ENCODE assay signal across 15 cellular contexts in genomic region chr4:5954056-5954760, GRCh38.
"Had no signal": no experiment of that assay in that cellular context is flagged by ENCODE, and none has a peak within 500 bp of the region (broad histone marks: within the 10 kb centered on the region; RNA-seq: fewer than 3 reads in every experiment).

No MANE protein-coding gene starts in this region.

- H3K9me3 Mint-ChIP-seq: activated B cell treated with CpG ODN at 0.5 μM for 24 hours; activated CD8-positive, alpha-beta T cell treated with anti-CD3 and anti-CD28 coated beads for 36 hours; activated naive CD4-positive, alpha-beta T cell treated with anti-CD3 and anti-CD28 coated beads, Interleukin-2, amount 50 U/mL, for 72 hours; activated T-cell treated with anti-CD3 and anti-CD28 coated beads, Interleukin-2, amount 50 U/mL, for 4 hours; natural killer cell treated with Interleukin-12 subunit alpha and Interleukin-12 subunit beta and Interleukin-15 and Interleukin-18, amount 100 ng/mL, for 72 hours; stimulated activated naive B cell treated with anti-CD40 and anti-IgM and Interleukin-4, amounts not matched to agents 10 μg/mL and 1 μg/mL and 100 μg/mL, for 72 hours had no signal

- H3K27ac Mint-ChIP-seq: activated B cell treated with CpG ODN at 0.5 μM for 24 hours; activated CD8-positive, alpha-beta T cell treated with anti-CD3 and anti-CD28 coated beads for 36 hours; activated naive CD4-positive, alpha-beta T cell treated with anti-CD3 and anti-CD28 coated beads, Interleukin-2, amount 50 U/mL, for 72 hours; memory B cell; natural killer cell treated with Interleukin-12 subunit alpha and Interleukin-12 subunit beta and Interleukin-15 and Interleukin-18, amount 100 ng/mL, for 72 hours; stimulated activated naive B cell treated with anti-CD40 and anti-IgM and Interleukin-4, amounts not matched to agents 10 μg/mL and 1 μg/mL and 100 μg/mL, for 72 hours had no signal

- H3K36me3 Mint-ChIP-seq: activated naive CD4-positive, alpha-beta T cell treated with anti-CD3 and anti-CD28 coated beads, Interleukin-2, amount 50 U/mL, for 72 hours; memory B cell; natural killer cell treated with Interleukin-12 subunit alpha and Interleukin-12 subunit beta and Interleukin-15 and Interleukin-18, amount 100 ng/mL, for 72 hours; stimulated activated naive B cell treated with anti-CD40 and anti-IgM and Interleukin-4, amounts not matched to agents 10 μg/mL and 1 μg/mL and 100 μg/mL, for 72 hours had no signal

- H3K36me3 ChIP-seq: esophagus squamous epithelium, left ventricle myocardium inferior, thyroid gland had no signal

- H3K4me3 ChIP-seq: esophagus squamous epithelium, left ventricle myocardium inferior, thyroid gland had no signal

- H3K27me3 ChIP-seq: thyroid gland had no signal

- ATAC-seq: activated CD8-positive, alpha-beta T cell treated with anti-CD3 and anti-CD28 coated beads for 36 hours; activated naive CD4-positive, alpha-beta T cell treated with anti-CD3 and anti-CD28 coated beads, Interleukin-2, amount 50 U/mL, for 72 hours; activated T-cell treated with anti-CD3 and anti-CD28 coated beads, Interleukin-2, amount 50 U/mL, for 4 hours; stimulated activated naive B cell treated with anti-CD40 and anti-IgM and Interleukin-4, amounts not matched to agents 10 μg/mL and 1 μg/mL and 100 μg/mL, for 72 hours had no signal

- H3K27ac ChIP-seq: esophagus squamous epithelium, left ventricle myocardium inferior, thyroid gland had no signal

- H3K4me3 Mint-ChIP-seq: activated B cell treated with CpG ODN at 0.5 μM for 24 hours; activated CD8-positive, alpha-beta T cell treated with anti-CD3 and anti-CD28 coated beads for 36 hours; activated T-cell treated with anti-CD3 and anti-CD28 coated beads, Interleukin-2, amount 50 U/mL, for 4 hours; memory B cell; natural killer cell treated with Interleukin-12 subunit alpha and Interleukin-12 subunit beta and Interleukin-15 and Interleukin-18, amount 100 ng/mL, for 72 hours; stimulated activated naive B cell treated with anti-CD40 and anti-IgM and Interleukin-4, amounts not matched to agents 10 μg/mL and 1 μg/mL and 100 μg/mL, for 72 hours had no signal

- H3K4me1 ChIP-seq: left ventricle myocardium inferior had no signal

- DNase-seq: activated B cell treated with CpG ODN at 0.5 μM for 24 hours; activated CD4-positive, alpha-beta T cell treated with anti-CD3 and anti-CD28 coated beads for 48 hours; activated CD8-positive, alpha-beta T cell treated with anti-CD3 and anti-CD28 coated beads for 36 hours; activated gamma-delta T cell; activated T-cell treated with anti-CD3 and anti-CD28 coated beads, Interleukin-2, amount 50 U/mL, for 4 hours; esophagus squamous epithelium; hippocampal formation; left ventricle myocardium inferior; stimulated activated CD4-positive, alpha-beta T cell treated with anti-CD3 and anti-CD28 coated beads, Interleukin-15, amount 100 ng/mL, for 24 hours; stimulated activated CD4-positive, alpha-beta T cell treated with anti-CD3 and anti-CD28 coated beads, Interleukin-4, amount 100 ng/mL, for 1 hour; stimulated activated naive B cell treated with anti-CD40 and anti-IgM and Interleukin-4, amounts not matched to agents 10 μg/mL and 1 μg/mL and 100 μg/mL, for 72 hours; thyroid gland had no signal

- H3K9me3 ChIP-seq: esophagus squamous epithelium, left ventricle myocardium inferior, thyroid gland had no signal

- H3K4me1 Mint-ChIP-seq: activated B cell treated with CpG ODN at 0.5 μM for 24 hours, memory B cell had no signal
